2 cellular contexts compared by ENCODE assay signal in genomic region chr9:90899287-90899686, GRCh38.
TF ChIP-seq lines count a peak whose summit lies in the region.

No MANE protein-coding gene starts in this region.

TF ChIP-seq in HepG2, 621 proteins besides CTCF, POLR2A, EP300 and RAD21:
- no peak for TF ChIP-seq KDM1A (CRISPR knock-in tag; IDR thresholded peaks at IDR 0.05)
- peak; percentile 100 for TF ChIP-seq MNT (IDR thresholded peaks at IDR 0.05)
- no peak for TF ChIP-seq ZNF441 (CRISPR knock-in tag; IDR thresholded peaks at IDR 0.05; ENCODE audit: borderline replicate concordance)

TF ChIP-seq in H1, 55 proteins besides CTCF, POLR2A, EP300 and RAD21:
- TF ChIP-seq ATF3 (IDR thresholded peaks at IDR 0.05; ENCODE audit: insufficient read depth, low read depth, low read length) (no peak), HDAC2 (IDR thresholded peaks at IDR 0.05; ENCODE audit: borderline replicate concordance in 1 of 2, low read depth in 2 of 2, low read length in 2 of 2) (no peak), POU5F1 (IDR thresholded peaks at IDR 0.05; ENCODE audit: low read depth, low read length) (no peak), KDM4A (IDR thresholded peaks at IDR 0.05; ENCODE audit: low read depth, low read length, severe bottlenecking) (no peak), JUND (IDR thresholded peaks at IDR 0.05; ENCODE audit: low read length) (no peak), USF2 (IDR thresholded peaks at IDR 0.05; ENCODE audit: low read length) (no peak), CBX8 (IDR thresholded peaks at IDR 0.05; ENCODE audit: borderline replicate concordance, low read depth, low read length) (no peak), BACH1 (IDR thresholded peaks at IDR 0.05; ENCODE audit: low read length) (no peak), YY1 (IDR thresholded peaks at IDR 0.05; ENCODE audit: low read depth, low read length) (no peak), CHD1 (IDR thresholded peaks at IDR 0.05; ENCODE audit: low read depth, low read length) (no peak), SP1 (IDR thresholded peaks at IDR 0.05; ENCODE audit: low read depth, low read length) (no peak), CBX5 (IDR thresholded peaks at IDR 0.05; ENCODE audit: low read depth, low read length) (no peak), SUZ12 (IDR thresholded peaks at IDR 0.05; ENCODE audit: low read length) (no peak), GTF2F1 (IDR thresholded peaks at IDR 0.05; ENCODE audit: borderline replicate concordance, low read depth, low read length) (no peak), TEAD4 (IDR thresholded peaks at IDR 0.05; ENCODE audit: low read depth, low read length) (no peak), EGR1 (IDR thresholded peaks at IDR 0.05; ENCODE audit: borderline replicate concordance, low read depth, low read length) (no peak), MAX (IDR thresholded peaks at IDR 0.05) (no peak), TCF12 (IDR thresholded peaks at IDR 0.05; ENCODE audit: low read depth, low read length) (no peak)
